Comparison of ENCODE assay signal across 23 cellular contexts in the genomic region with DNA sequence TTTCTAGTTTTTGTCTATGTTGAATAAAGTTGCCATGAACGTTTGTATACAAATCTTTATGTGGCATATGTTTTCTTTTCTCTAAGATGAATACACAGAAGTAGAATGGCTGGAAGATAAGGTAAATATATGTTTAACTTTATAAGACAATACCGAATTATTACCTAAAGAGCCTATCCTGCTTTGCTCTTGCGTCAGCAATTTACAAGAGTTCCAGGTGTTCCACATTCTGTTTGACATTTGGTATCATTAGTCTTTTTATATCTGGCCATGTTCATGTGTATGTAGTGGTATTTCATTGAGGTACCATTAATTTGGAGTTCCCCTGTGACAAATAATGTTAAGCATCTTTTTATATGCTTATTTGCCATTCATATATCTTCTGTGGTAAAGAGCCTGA.
"Had no signal": no experiment of that assay in that cellular context is flagged by ENCODE, and none has a peak within 500 bp of the region (broad histone marks: within the 10 kb centered on the region; RNA-seq: fewer than 3 reads in every experiment).

No MANE protein-coding gene starts in this region.

- H3K4me3 ChIP-seq: colonic mucosa, coronary artery, dorsolateral prefrontal cortex, esophagus muscularis mucosa, esophagus squamous epithelium, gastrocnemius medialis, gastroesophageal sphincter, heart left ventricle, heart right ventricle had no signal

- H3K27ac ChIP-seq: colonic mucosa, coronary artery, dorsolateral prefrontal cortex, epithelial cell of prostate, esophagus muscularis mucosa, esophagus squamous epithelium, foreskin keratinocyte, gastrocnemius medialis, gastroesophageal sphincter, heart left ventricle, heart right ventricle had no signal

- H3K9me3 Mint-ChIP-seq: dendritic cell treated with granulocyte-macrophage colony-stimulating factor and Interleukin-4, amounts not matched to agents 40 ng/mL and 50 ng/mL, for 4 days; endodermal cell had no signal

- H3K4me1 Mint-ChIP-seq: endodermal cell had no signal

- H3K4me1 ChIP-seq: colonic mucosa, esophagus muscularis mucosa, esophagus squamous epithelium, gastrocnemius medialis, gastroesophageal sphincter, heart left ventricle had no signal

- H3K36me3 ChIP-seq: colonic mucosa, esophagus muscularis mucosa, esophagus squamous epithelium, gastrocnemius medialis, gastroesophageal sphincter, heart left ventricle, heart right ventricle had no signal

- H3K27ac Mint-ChIP-seq: dendritic cell treated with granulocyte-macrophage colony-stimulating factor and Interleukin-4, amounts not matched to agents 40 ng/mL and 50 ng/mL, for 4 days; effector memory CD8-positive, alpha-beta T cell; endodermal cell had no signal

- DNase-seq: colonic mucosa; cortex of kidney; dermis blood vessel endothelial cell; dorsolateral prefrontal cortex; effector CD4-positive, alpha-beta T cell; effector CD8-positive, alpha-beta T cell; effector memory CD4-positive, alpha-beta T cell; effector memory CD8-positive, alpha-beta T cell; endodermal cell; erythroblast; esophagus squamous epithelium; foreskin fibroblast; foreskin keratinocyte; foreskin melanocyte; gastrocnemius medialis; glutamatergic neuron; heart left ventricle; heart right ventricle had no signal

- H3K27me3 ChIP-seq: colonic mucosa, dorsolateral prefrontal cortex, esophagus muscularis mucosa, esophagus squamous epithelium, foreskin keratinocyte, gastrocnemius medialis, heart left ventricle, heart right ventricle had no signal

- H3K4me3 Mint-ChIP-seq: dendritic cell treated with granulocyte-macrophage colony-stimulating factor and Interleukin-4, amounts not matched to agents 40 ng/mL and 50 ng/mL, for 4 days; effector memory CD8-positive, alpha-beta T cell; endodermal cell had no signal

- H3K9me3 ChIP-seq: colonic mucosa, esophagus squamous epithelium, gastrocnemius medialis had no signal

- H3K27me3 Mint-ChIP-seq: dendritic cell treated with granulocyte-macrophage colony-stimulating factor and Interleukin-4, amounts not matched to agents 40 ng/mL and 50 ng/mL, for 4 days; effector memory CD8-positive, alpha-beta T cell had no signal
